ENCODE assay signal across 19 cellular contexts in the genomic region with DNA sequence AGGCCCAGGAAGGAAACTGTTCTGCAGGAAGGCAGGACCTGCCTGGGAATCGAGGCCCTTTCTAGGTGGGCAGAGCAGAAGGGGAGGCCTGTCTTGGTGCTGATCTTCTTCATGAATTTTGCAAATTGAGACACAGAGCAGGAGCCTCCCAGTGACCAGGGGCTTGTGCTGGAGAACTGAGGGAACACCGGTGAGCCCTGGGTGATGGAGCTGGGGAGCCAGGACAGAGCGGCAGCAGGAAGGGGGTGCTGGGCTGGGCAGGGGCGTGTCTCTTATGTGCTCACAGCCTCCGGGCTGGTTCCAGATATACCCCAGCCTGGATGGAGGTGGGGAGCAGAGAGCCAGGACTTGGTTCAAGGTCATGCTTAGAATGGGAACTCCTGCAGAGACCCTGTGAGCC.
DNase-seq lines count a peak whose midpoint lies in the region; ATAC-seq lines count a peak whose summit lies in the region.
"Had no signal": no experiment of that assay in that cellular context is flagged by ENCODE, and none has a peak within 500 bp of the region (broad histone marks: within the 10 kb centered on the region; RNA-seq: fewer than 3 reads in every experiment).

No MANE protein-coding gene starts in this region.

- no peak for DNase-seq in activated CD4-positive, alpha-beta T cell treated with anti-CD3 and anti-CD28 coated beads, Interleukin-2, amount 10 ng/mL, durations not matched to agents 24 days and 14 days
- no peak for DNase-seq in activated CD4-positive, alpha-beta T cell treated with anti-CD3 and anti-CD28 coated beads, Interleukin-2, amount 50 U/mL, for 1 hour
- DNase-seq in caudate nucleus (lab: John Stamatoyannopoulos, UW) (no peak), substantia nigra (lab: John Stamatoyannopoulos, UW) (no peak), dermis blood vessel endothelial cell (no peak), T-helper 9 cell (no peak)
- DNase-seq: AML-193; Caco-2; Calu3; CD4-positive, alpha-beta T cell; CD8-positive, alpha-beta T cell; DMS79 treated with DMSO at 0.1 percent for 48 hours; GF-D8 had no signal

- H3K4me3 Mint-ChIP-seq in activated CD4-positive, alpha-beta T cell treated with anti-CD3 and anti-CD28 coated beads, Interleukin-2, amount 10 ng/mL, durations not matched to agents 24 days and 14 days = no peak overlapping the region
- H3K4me3 Mint-ChIP-seq: B cell; CD4-positive, alpha-beta T cell; CD8-positive, alpha-beta T cell had no signal

- H3K36me3 Mint-ChIP-seq in activated CD4-positive, alpha-beta T cell treated with anti-CD3 and anti-CD28 coated beads, Interleukin-2, amount 10 ng/mL, durations not matched to agents 24 days and 14 days (ENCODE audit: low read depth) = no peaks in the 10 kb centered on the region
- H3K36me3 Mint-ChIP-seq: CD8-positive, alpha-beta T cell had no signal

- H3K4me1 Mint-ChIP-seq in activated CD4-positive, alpha-beta T cell treated with anti-CD3 and anti-CD28 coated beads, Interleukin-2, amount 10 ng/mL, durations not matched to agents 24 days and 14 days = no peaks in the 10 kb centered on the region
- H3K4me1 Mint-ChIP-seq: B cell had no signal

- no peaks in the 10 kb centered on the region for H3K9me3 Mint-ChIP-seq in activated CD4-positive, alpha-beta T cell treated with anti-CD3 and anti-CD28 coated beads, Interleukin-2, amount 10 ng/mL, durations not matched to agents 24 days and 14 days
- H3K9me3 Mint-ChIP-seq: CD4-positive, alpha-beta T cell; CD8-positive, alpha-beta T cell had no signal

- H3K27me3 ChIP-seq in layer of hippocampus (ENCODE audit: control insufficient read depth, insufficient read depth, low read length) = no peaks in the 10 kb centered on the region

- no peak for ATAC-seq in HG03469 (IDR thresholded peaks at IDR 0.05; ENCODE audit: unreplicated experiment)
- ATAC-seq: A549; CD8-positive, alpha-beta T cell had no signal

- peak overlapping the region; percentile 94 for H3K27ac ChIP-seq in caudate nucleus (ENCODE audit: low read depth, low read length)
- peak overlapping the region; percentile 94 for H3K27ac ChIP-seq in layer of hippocampus (ENCODE audit: low read depth, low read length)
- H3K27ac ChIP-seq in substantia nigra (ENCODE audit: low read depth, low read length, poor library complexity, severe bottlenecking) = peak overlapping the region; percentile 97
- H3K27ac ChIP-seq: 22Rv1, A549, C4-2B had no signal

- H3K27ac Mint-ChIP-seq in activated CD4-positive, alpha-beta T cell treated with anti-CD3 and anti-CD28 coated beads, Interleukin-2, amount 10 ng/mL, durations not matched to agents 24 days and 14 days = peak overlapping the region; percentile 63
- H3K27ac Mint-ChIP-seq: B cell; CD4-positive, alpha-beta T cell; CD8-positive, alpha-beta T cell had no signal

- intact Hi-C loops in activated CD4-positive, alpha-beta T cell treated with anti-CD3 and anti-CD28 coated beads, Interleukin-2, amount 10 ng/mL, durations not matched to agents 24 days and 14 days (cut with micrococcal nuclease) = no loop called here

- no peaks in the 10 kb centered on the region for H3K27me3 Mint-ChIP-seq in activated CD4-positive, alpha-beta T cell treated with anti-CD3 and anti-CD28 coated beads, Interleukin-2, amount 10 ng/mL, durations not matched to agents 24 days and 14 days
- H3K27me3 Mint-ChIP-seq: CD4-positive, alpha-beta T cell had no signal
